ENCODE assay signal across 18 cellular contexts in genomic region chr10:113055458-113055857, GRCh38.
DNase-seq lines count a peak whose midpoint lies in the region; ATAC-seq and TF ChIP-seq lines count a peak whose summit lies in the region.
"Had no signal": no experiment of that assay in that cellular context is flagged by ENCODE, and none has a peak within 500 bp of the region (broad histone marks: within the 10 kb centered on the region; RNA-seq: fewer than 3 reads in every experiment).

No MANE protein-coding gene starts in this region.

- H3K9me3 ChIP-seq in SK-N-SH = no peaks in the 10 kb centered on the region
- H3K9me3 ChIP-seq in uterus = no peaks in the 10 kb centered on the region
- H3K9me3 ChIP-seq: BLaER1 treated with 17β-estradiol and CSF1 and Interleukin-3, amounts not matched to agents 10 nM and 100 nM had no signal

- H3K36me3 ChIP-seq in SK-N-SH (replicated peaks in 1 of 2; ENCODE audit: control insufficient read depth in 1 of 2, insufficient read depth in 2 of 2, low read length in 1 of 2) = no peaks in the 10 kb centered on the region
- H3K36me3 ChIP-seq in uterus = no peaks in the 10 kb centered on the region

- H3K27ac ChIP-seq in SK-N-SH (ENCODE audit: low read depth in 2 of 2, low read length in 1 of 2) = peak overlapping the region; percentile 66 to 85; a peak in 3 of 4 replicates
- H3K27ac ChIP-seq in uterus = peak overlapping the region; percentile 80 to 82
- H3K27ac ChIP-seq: 22Rv1; BLaER1 treated with 17β-estradiol and CSF1 and Interleukin-3, amounts not matched to agents 10 nM and 100 nM had no signal

- intact Hi-C loops in uterus (cut with DNase I; ENCODE audit: low total_unique reads) = loop anchor here (10.0 kb wide), 1 partner anchor 101 kb away; the partner anchor contains the start of gene TCF7L2

- H3K4me1 Mint-ChIP-seq in WTC11 (peaks cover 62% of the 10 kb centered on the region), mesothelial cell of epicardium (peaks cover 33% of the 10 kb centered on the region), type B pancreatic cell (ENCODE audit: unreplicated experiment) (peaks cover 38% of the 10 kb centered on the region)

- TF ChIP-seq EP300 in SK-N-SH (IDR thresholded peaks at IDR 0.05; ENCODE audit: borderline replicate concordance in 1 of 2, low read depth in 1 of 2, low read length in 1 of 2) = no peak

- H3K27me3 Mint-ChIP-seq in WTC11 (ENCODE audit: low read depth) (no peaks in the 10 kb centered on the region), mesothelial cell of epicardium (ENCODE audit: low read depth) (no peaks in the 10 kb centered on the region), type B pancreatic cell (no peaks in the 10 kb centered on the region)

- TF ChIP-seq CTCF in SK-N-SH (IDR thresholded peaks at IDR 0.05) (no peak), WTC11 (IDR thresholded peaks at IDR 0.05) (no peak), mesothelial cell of epicardium (IDR thresholded peaks at IDR 0.05; ENCODE audit: unreplicated experiment) (no peak), uterus (IDR thresholded peaks at IDR 0.05) (no peak), omental fat pad (IDR thresholded peaks at IDR 0.05) (no peak), type B pancreatic cell (conservative IDR thresholded peaks at IDR 0.05) (no peak)

- peaks cover 32% of the 10 kb centered on the region; the same call in 1 of the 2 replicates for H3K79me2 ChIP-seq in SK-N-SH (ENCODE audit: insufficient read depth)

- TF ChIP-seq POLR2A in uterus (IDR thresholded peaks at IDR 0.05) = no peak

- POLR2A ChIA-PET in SK-N-SH (lab: Yijun Ruan, JAX) = no interaction called here
- POLR2A ChIA-PET in WTC11 (lab: Charles Lee) = no interaction called here

- no peak overlapping the region for H3K4me3 Mint-ChIP-seq in WTC11
- no peak overlapping the region for H3K4me3 Mint-ChIP-seq in mesothelial cell of epicardium
- no peak overlapping the region for H3K4me3 Mint-ChIP-seq in type B pancreatic cell

- 0 out of 2 replicates have a peak, but pooled peaks cover 3% of the 10 kb centered on the region for H3K36me3 Mint-ChIP-seq in WTC11
- H3K36me3 Mint-ChIP-seq in mesothelial cell of epicardium = peaks cover 7% of the 10 kb centered on the region
- H3K36me3 Mint-ChIP-seq in type B pancreatic cell = peaks cover 16% of the 10 kb centered on the region

- H3K27me3 ChIP-seq in SK-N-SH (ENCODE audit: insufficient read depth) (no peaks in the 10 kb centered on the region), uterus (no peaks in the 10 kb centered on the region)
- H3K27me3 ChIP-seq: BLaER1 treated with 17β-estradiol and CSF1 and Interleukin-3, amounts not matched to agents 10 nM and 100 nM had no signal

- H2AFZ ChIP-seq in SK-N-SH (ENCODE audit: low read depth) = no peak overlapping the region

- no peak overlapping the region for H3K4me3 ChIP-seq in SK-N-SH (ENCODE audit: low read depth in 2 of 2, low read length in 1 of 2)
- H3K4me3 ChIP-seq in uterus = no peak overlapping the region
- H3K4me3 ChIP-seq: BLaER1 treated with 17β-estradiol and CSF1 and Interleukin-3, amounts not matched to agents 10 nM and 100 nM had no signal

- 95% methylated on average over 1 of the region's 1 CpG for WGBS in SK-N-SH (ENCODE audit: low lambda C conversion rate)

- no peaks in the 10 kb centered on the region for H4K20me1 ChIP-seq in SK-N-SH (ENCODE audit: insufficient read depth)

- peaks cover 27% of the 10 kb centered on the region for H3F3A ChIP-seq in SK-N-SH (replicated peaks; ENCODE audit: insufficient read depth)

- CTCF ChIA-PET in SK-N-SH (lab: Yijun Ruan, JAX) (interaction anchor here (1.2 kb wide), 1 partner anchor 13 kb away, joined by 3 read pairs; no protein-coding TSS in a partner anchor), WTC11 (lab: Charles Lee) (interaction anchor here (0.8 kb wide), 1 partner anchor 52 kb away, joined by 4 read pairs; no protein-coding TSS in a partner anchor)

- peaks cover 36 to 59% of the 10 kb centered on the region in 2 experiments for H3K4me1 ChIP-seq in SK-N-SH (ENCODE audit: control insufficient read depth in 1 of 2, insufficient read depth in 2 of 2, low read depth in 1 of 2, low read length in 1 of 2)
- H3K4me1 ChIP-seq in uterus = peaks cover 7 to 23% of the 10 kb centered on the region in 2 donors

- H3K9ac ChIP-seq in SK-N-SH = peak overlapping the region; percentile 58; the same call in 1 of the 2 replicates
- H3K9ac ChIP-seq: BLaER1 treated with 17β-estradiol and CSF1 and Interleukin-3, amounts not matched to agents 10 nM and 100 nM had no signal

- H3K27ac Mint-ChIP-seq in WTC11 (0 out of 2 replicates have a peak overlapping the region, but pooled peaks have one; percentile 37), mesothelial cell of epicardium (peak overlapping the region; percentile 91), type B pancreatic cell (no peak overlapping the region)

- peak overlapping the region; percentile 36; the same call in 1 of the 2 replicates for H3K4me2 ChIP-seq in SK-N-SH

- H3K9me2 ChIP-seq in SK-N-SH = no peaks in the 10 kb centered on the region

- H3K9me3 Mint-ChIP-seq in WTC11 (no peaks in the 10 kb centered on the region), mesothelial cell of epicardium (no peaks in the 10 kb centered on the region), type B pancreatic cell (no peaks in the 10 kb centered on the region)

- DNase-seq in SK-N-SH (no peak), WTC11 (ENCODE audit: low spot score) (no peak), mesothelial cell of epicardium (ENCODE audit: low spot score in 2 of 2, unreplicated experiment in 2 of 2) (no peak), uterus (no peak), AML-193 (lab: John Stamatoyannopoulos, UW) (no peak), omental fat pad (ENCODE audit: low spot score) (no peak), type B pancreatic cell (ENCODE audit: extremely low spot score, unreplicated experiment) (no peak)
- DNase-seq: DMS 273 treated with DMSO at 0.1 percent for 48 hours, GOT3, Kasumi-1, MM.1S, NCI-H1105, NCI-H1694, NCI-H510A treated with DMSO at 0.1 percent for 48 hours, SHP77 had no signal

- TF ChIP-seq RAD21 in SK-N-SH (IDR thresholded peaks at IDR 0.05; ENCODE audit: low read length) = no peak

- ATAC-seq in SK-N-SH treated with all-trans-retinoic acid at 6 μM for 48 hours (no peak), WTC11 (no peak), omental fat pad (ENCODE audit: low FRiP score) (no peak)

TF ChIP-seq in SK-N-SH, 30 proteins besides CTCF, POLR2A, EP300 and RAD21 (continues in another document):
- TF ChIP-seq USF1 (IDR thresholded peaks at IDR 0.05; ENCODE audit: borderline replicate concordance, low read depth) (no peak), ELF1 (IDR thresholded peaks at IDR 0.05) (no peak)

TF ChIP-seq in SK-N-SH treated with all-trans-retinoic acid at 6 μM for 48 hours, 23 proteins besides CTCF, POLR2A, EP300 and RAD21 (continues in another document):
- TF ChIP-seq CSDC2 (CRISPR knock-in tag; IDR thresholded peaks at IDR 0.05) = no peak
- TF ChIP-seq TOX (CRISPR knock-in tag; IDR thresholded peaks at IDR 0.05; ENCODE audit: borderline replicate concordance) = no peak
- no peak for TF ChIP-seq TSHZ2 (CRISPR knock-in tag; IDR thresholded peaks at IDR 0.05)
- TF ChIP-seq GLIS3 (CRISPR knock-in tag; IDR thresholded peaks at IDR 0.05) = no peak

TF ChIP-seq in WTC11, 78 proteins besides CTCF, POLR2A, EP300 and RAD21:
- TF ChIP-seq NFYB (CRISPR knock-in tag; conservative IDR thresholded peaks at IDR 0.05; ENCODE audit: low read depth) = no peak
- TF ChIP-seq ZNF121 (CRISPR knock-in tag; IDR thresholded peaks at IDR 0.05) = peak; percentile 68
